20 cellular contexts compared by ENCODE assay signal in the genomic region with DNA sequence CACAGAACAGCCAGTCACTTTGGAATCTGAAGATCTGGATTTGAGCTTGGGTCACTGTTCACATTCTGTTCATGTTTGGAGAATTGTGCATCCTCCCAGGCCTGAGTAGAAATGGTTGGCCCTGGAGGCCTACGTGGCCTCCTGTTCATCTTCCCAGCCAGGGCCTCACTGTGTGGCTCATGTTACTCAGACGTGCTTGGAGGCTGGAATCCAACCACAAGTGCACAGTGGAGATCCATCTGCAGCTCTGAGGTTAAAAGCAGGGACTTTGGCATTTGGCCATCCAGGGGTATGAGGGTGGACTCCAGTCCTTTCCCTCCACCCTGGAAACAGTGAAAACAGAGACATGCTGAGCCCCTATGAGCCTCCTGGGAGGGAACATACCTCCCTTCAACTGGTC.
DNase-seq lines count a peak whose midpoint lies in the region; ATAC-seq, FAIRE-seq and TF ChIP-seq lines count a peak whose summit lies in the region.
"Had no signal": no experiment of that assay in that cellular context is flagged by ENCODE, and none has a peak within 500 bp of the region (broad histone marks: within the 10 kb centered on the region; RNA-seq: fewer than 3 reads in every experiment).

No MANE protein-coding gene starts in this region.

- no peak for TF ChIP-seq CTCF in foreskin fibroblast (IDR thresholded peaks at IDR 0.05; ENCODE audit: low read depth, low read length)
- TF ChIP-seq CTCF in omental fat pad (IDR thresholded peaks at IDR 0.05): no peak

- H3K36me3 ChIP-seq in adipocyte (ENCODE audit: control insufficient read depth, insufficient read depth, low read length, severe bottlenecking): no peaks in the 10 kb centered on the region
- H3K36me3 ChIP-seq: ascending aorta, heart right ventricle, right lobe of liver had no signal

- H3K27ac Mint-ChIP-seq in activated CD8-positive, alpha-beta memory T cell treated with anti-CD3 and anti-CD28 coated beads, Interleukin-2, amount 10 ng/mL, durations not matched to agents 7 days and 5 days: no peak overlapping the region
- H3K27ac Mint-ChIP-seq: dendritic cell treated with granulocyte-macrophage colony-stimulating factor and Interleukin-4, amounts not matched to agents 40 ng/mL and 50 ng/mL, for 4 days; mesothelial cell of epicardium; T-helper 17 cell had no signal

- no peaks in the 10 kb centered on the region for H3K4me1 Mint-ChIP-seq in activated CD8-positive, alpha-beta memory T cell treated with anti-CD3 and anti-CD28 coated beads, Interleukin-2, amount 10 ng/mL, durations not matched to agents 7 days and 5 days
- H3K4me1 Mint-ChIP-seq: T-helper 17 cell had no signal

- CTCF ChIA-PET in activated CD8-positive, alpha-beta memory T cell treated with anti-CD3 and anti-CD28 coated beads, Interleukin-2, amount 10 ng/mL, durations not matched to agents 7 days and 5 days (lab: Charles Lee): no interaction called here

- no peak for ATAC-seq in omental fat pad (ENCODE audit: low FRiP score)
- ATAC-seq in activated CD8-positive, alpha-beta memory T cell treated with anti-CD3 and anti-CD28 coated beads, Interleukin-2, amount 10 ng/mL, durations not matched to agents 7 days and 5 days: no peak
- ATAC-seq: GM12878, heart right ventricle, right lobe of liver, T-helper 17 cell had no signal

- no peak overlapping the region for H3K4me3 Mint-ChIP-seq in activated CD8-positive, alpha-beta memory T cell treated with anti-CD3 and anti-CD28 coated beads, Interleukin-2, amount 10 ng/mL, durations not matched to agents 7 days and 5 days
- H3K4me3 Mint-ChIP-seq: dendritic cell treated with granulocyte-macrophage colony-stimulating factor and Interleukin-4, amounts not matched to agents 40 ng/mL and 50 ng/mL, for 4 days; mesothelial cell of epicardium; T-helper 17 cell had no signal

- no peaks in the 10 kb centered on the region for H3K9me3 Mint-ChIP-seq in activated CD8-positive, alpha-beta memory T cell treated with anti-CD3 and anti-CD28 coated beads, Interleukin-2, amount 10 ng/mL, durations not matched to agents 7 days and 5 days (ENCODE audit: low read depth)

- DNase-seq in HCEC 1CT (peak; percentile 33), adipocyte (ENCODE audit: low read depth) (peak; percentile 60), foreskin fibroblast (peak; percentile 72 to 80), urothelium cell line (ENCODE audit: low spot score) (peak; percentile 25), omental fat pad (ENCODE audit: low spot score) (no peak), LoVo (ENCODE audit: low spot score) (no peak)
- no peak for DNase-seq in activated CD8-positive, alpha-beta memory T cell treated with anti-CD3 and anti-CD28 coated beads, Interleukin-2, amount 10 ng/mL, durations not matched to agents 7 days and 5 days
- DNase-seq: activated CD4-positive, CD25-positive, alpha-beta regulatory T cell; activated effector memory CD4-positive, alpha-beta T cell treated with anti-CD3 and anti-CD28 coated beads, Interleukin-2, amount 50 U/mL, for 16 hours; heart right ventricle; NCI-H1436 treated with DMSO at 0.1 percent for 48 hours; NCI-H2227 treated with DMSO at 0.1 percent for 48 hours; right lobe of liver; stimulated activated CD4-positive, alpha-beta T cell treated with anti-CD3 and anti-CD28 coated beads, Interleukin-4, amount 100 ng/mL, for 1 hour; T-helper 17 cell; testis had no signal

- H3K4me1 ChIP-seq in adipocyte (ENCODE audit: control insufficient read depth, insufficient read depth, low read length): peaks cover 7% of the 10 kb centered on the region
- H3K4me1 ChIP-seq: ascending aorta, heart right ventricle, right lobe of liver, testis had no signal

- no peaks in the 10 kb centered on the region for H3K27me3 Mint-ChIP-seq in activated CD8-positive, alpha-beta memory T cell treated with anti-CD3 and anti-CD28 coated beads, Interleukin-2, amount 10 ng/mL, durations not matched to agents 7 days and 5 days
- H3K27me3 Mint-ChIP-seq: dendritic cell treated with granulocyte-macrophage colony-stimulating factor and Interleukin-4, amounts not matched to agents 40 ng/mL and 50 ng/mL, for 4 days; T-helper 17 cell had no signal

- H3K4me3 ChIP-seq in adipocyte (ENCODE audit: low read length) (no peak overlapping the region), foreskin fibroblast (ENCODE audit: low read depth in 1 of 2, low read length in 2 of 2) (no peak overlapping the region)
- H3K4me3 ChIP-seq: ascending aorta, GM12878, heart right ventricle, right lobe of liver, testis had no signal

- no peaks in the 10 kb centered on the region for H3K27me3 ChIP-seq in adipocyte (replicated peaks; ENCODE audit: control insufficient read depth, insufficient read depth, low read length)
- H3K27me3 ChIP-seq: ascending aorta, heart right ventricle, right lobe of liver, testis had no signal

- H3K9ac ChIP-seq in adipocyte (ENCODE audit: low read length): no peak overlapping the region

- no peaks in the 10 kb centered on the region for H3K9me3 ChIP-seq in adipocyte (ENCODE audit: control insufficient read depth, low read length)
- H3K9me3 ChIP-seq: ascending aorta, heart right ventricle, right lobe of liver, testis had no signal

- no peaks in the 10 kb centered on the region for H3K36me3 Mint-ChIP-seq in activated CD8-positive, alpha-beta memory T cell treated with anti-CD3 and anti-CD28 coated beads, Interleukin-2, amount 10 ng/mL, durations not matched to agents 7 days and 5 days
- H3K36me3 Mint-ChIP-seq: mesothelial cell of epicardium had no signal

- peak; percentile 5 for FAIRE-seq in urothelium cell line (lab: Jason Lieb, UNC)
- FAIRE-seq: GM12878 had no signal

Comparison
In these comparisons a context has a peak if more than half of its experiments do, and no peak if none do; other contexts are left out.
1. DNase-seq: peak in HCEC 1CT (single experiment), adipocyte (single experiment), foreskin fibroblast (2 of 2) and urothelium cell line (single experiment); none in omental fat pad (single experiment), activated CD8-positive, alpha-beta memory T cell treated with anti-CD3 and anti-CD28 coated beads, Interleukin-2, amount 10 ng/mL, durations not matched to agents 7 days and 5 days (single experiment) and LoVo (single experiment).